9 cellular contexts compared by ENCODE assay signal in genomic region chr16:28317040-28317880, GRCh38. TPM values are rescaled to one million over a fixed set of nuclear protein-coding genes. Genes with fewer than 3 reads are reported as not detected.
A peak's percentile ranks its signal among the peaks of the same experiment; 100 is the strongest.
DNase-seq lines count a peak whose midpoint lies in the region; ATAC-seq and TF ChIP-seq lines count a peak whose summit lies in the region.
"Had no signal": no experiment of that assay in that cellular context is flagged by ENCODE, and none has a peak within 500 bp of the region (broad histone marks: within the 10 kb centered on the region; RNA-seq: fewer than 3 reads in every experiment).

No MANE protein-coding gene starts in this region.

- intact Hi-C loops in activated CD4-positive, alpha-beta T cell treated with anti-CD3 and anti-CD28 coated beads for 36 hours (cut with DNase I, micrococcal nuclease): loop anchor here (1.0 kb wide), 2 partner anchors 25 to 40 kb away; partner anchors contain the start of gene SBK1 (in 1 of the 2)

- H3K9me3 Mint-ChIP-seq in activated CD4-positive, alpha-beta T cell treated with anti-CD3 and anti-CD28 coated beads for 36 hours (ENCODE audit: low read depth): no peaks in the 10 kb centered on the region
- no peaks in the 10 kb centered on the region for H3K9me3 Mint-ChIP-seq in central memory CD8-positive, alpha-beta T cell
- H3K9me3 Mint-ChIP-seq: dendritic cell treated with granulocyte-macrophage colony-stimulating factor and Interleukin-4, amounts not matched to agents 40 ng/mL and 50 ng/mL, for 4 days had no signal

- CTCF ChIA-PET in activated CD4-positive, alpha-beta T cell treated with anti-CD3 and anti-CD28 coated beads for 36 hours (lab: Charles Lee): interaction anchor here (0.7 to 6.0 kb wide), 11 partner anchors 8 to 184 kb away, joined by 3 to 76 read pairs (median 4); partner anchors contain the start of gene SBK1

- H3K27me3 ChIP-seq in lung (ENCODE audit: control insufficient read depth, insufficient read depth): no peaks in the 10 kb centered on the region

- no peaks in the 10 kb centered on the region for H3K4me1 ChIP-seq in lung (ENCODE audit: control insufficient read depth in 2 of 2, insufficient read depth in 2 of 2, low read length in 2 of 2)

- no peak overlapping the region for H3K27ac ChIP-seq in lung (ENCODE audit: low read depth in 1 of 2, low read length in 1 of 2)

- H3K4me3 ChIP-seq in LNCaP clone FGC (ENCODE audit: low read depth, low read length) (no peak overlapping the region), lung (no peak overlapping the region)

- no peak overlapping the region for H3K27ac Mint-ChIP-seq in activated CD4-positive, alpha-beta T cell treated with anti-CD3 and anti-CD28 coated beads for 36 hours
- H3K27ac Mint-ChIP-seq in central memory CD8-positive, alpha-beta T cell (ENCODE audit: low read depth): peak overlapping the region; percentile 59
- H3K27ac Mint-ChIP-seq: dendritic cell treated with granulocyte-macrophage colony-stimulating factor and Interleukin-4, amounts not matched to agents 40 ng/mL and 50 ng/mL, for 4 days had no signal

- H3K4me3 Mint-ChIP-seq in activated CD4-positive, alpha-beta T cell treated with anti-CD3 and anti-CD28 coated beads for 36 hours: no peak overlapping the region
- H3K4me3 Mint-ChIP-seq in central memory CD8-positive, alpha-beta T cell: peak overlapping the region; percentile 37
- H3K4me3 Mint-ChIP-seq: dendritic cell treated with granulocyte-macrophage colony-stimulating factor and Interleukin-4, amounts not matched to agents 40 ng/mL and 50 ng/mL, for 4 days had no signal

- peaks cover 0 to 2% of the 10 kb centered on the region in 2 donors for H3K36me3 ChIP-seq in lung (ENCODE audit: control insufficient read depth in 2 of 2, insufficient read depth in 2 of 2, low read length in 2 of 2)

- peaks cover 21% of the 10 kb centered on the region for H3K4me1 Mint-ChIP-seq in activated CD4-positive, alpha-beta T cell treated with anti-CD3 and anti-CD28 coated beads for 36 hours
- H3K4me1 Mint-ChIP-seq in central memory CD8-positive, alpha-beta T cell: peaks cover 32% of the 10 kb centered on the region

- no peaks in the 10 kb centered on the region for H3K9me3 ChIP-seq in lung (ENCODE audit: control insufficient read depth in 2 of 2, insufficient read depth in 1 of 2, low read length in 1 of 2)

- WGBS in lung, 2 donors: 58 to 61% methylated on average over 22 of the region's 22 CpGs

- peaks cover 5% of the 10 kb centered on the region for H3K36me3 Mint-ChIP-seq in activated CD4-positive, alpha-beta T cell treated with anti-CD3 and anti-CD28 coated beads for 36 hours (ENCODE audit: low read depth)
- peaks cover 27% of the 10 kb centered on the region for H3K36me3 Mint-ChIP-seq in central memory CD8-positive, alpha-beta T cell (ENCODE audit: insufficient read depth)

- no peaks in the 10 kb centered on the region for H3K27me3 Mint-ChIP-seq in activated CD4-positive, alpha-beta T cell treated with anti-CD3 and anti-CD28 coated beads for 36 hours
- no peaks in the 10 kb centered on the region for H3K27me3 Mint-ChIP-seq in central memory CD8-positive, alpha-beta T cell

- TF ChIP-seq CTCF in LNCaP clone FGC (IDR thresholded peaks at IDR 0.05; ENCODE audit: control insufficient read depth, extremely low read depth, insufficient read depth): peak; percentile 72
- peak; percentile 59 for TF ChIP-seq CTCF in lung (IDR thresholded peaks at IDR 0.05; ENCODE audit: control extremely low read depth, extremely low read depth)

- DNase-seq in ELF-1 (ENCODE audit: low read depth, low spot score) (peak; percentile 82), LNCaP clone FGC (ENCODE audit: low read depth) (no peak), lung (ENCODE audit: low spot score) (peak; percentile 44)
- peak; percentile 88 for DNase-seq in activated CD4-positive, alpha-beta T cell treated with anti-CD3 and anti-CD28 coated beads for 36 hours
- peak; percentile 62 to 71 for DNase-seq in central memory CD8-positive, alpha-beta T cell (ENCODE audit: low spot score in 2 of 2)
- DNase-seq in stimulated activated CD8-positive, alpha-beta memory T cell treated with anti-CD3 and anti-CD28 coated beads, Interleukin-15, amount 100 ng/mL, for 24 hours (ENCODE audit: low read depth): peak; percentile 55

- POLR2A ChIA-PET in activated CD4-positive, alpha-beta T cell treated with anti-CD3 and anti-CD28 coated beads for 36 hours (lab: Charles Lee): interaction anchor here (0.7 kb wide), 1 partner anchor 174 kb away, joined by 3 read pairs; no protein-coding TSS in a partner anchor

- ATAC-seq in activated CD4-positive, alpha-beta T cell treated with anti-CD3 and anti-CD28 coated beads for 36 hours: peak; percentile 83
- peak; percentile 74 for ATAC-seq in central memory CD8-positive, alpha-beta T cell (replicated peaks; ENCODE audit: extremely low read depth, poor library complexity, severe bottlenecking)
- no peak for ATAC-seq in lung (ENCODE audit: insufficient read depth, low FRiP score)
- no peak for ATAC-seq in GM21360 (IDR thresholded peaks at IDR 0.05; ENCODE audit: unreplicated experiment)
- no peak for ATAC-seq in GM21447 (IDR thresholded peaks at IDR 0.05; ENCODE audit: unreplicated experiment)

RNA-seq across cellular contexts. Expression of gene SBK1, which starts 24.9 kb away (rescaled TPM):
- total RNA-seq in activated CD4-positive, alpha-beta T cell treated with anti-CD3 and anti-CD28 coated beads for 36 hours: 1 to 10 TPM; 6.5 to 6.6 TPM
- total RNA-seq in lung: 1 to 10 TPM; 2.7 TPM
- 1 to 10 TPM in 1 of 2 donors, under 1 TPM in 1; 0.90 to 1.8 TPM for polyA plus RNA-seq in lung

RNA-seq across cellular contexts. Expression of gene NPIPB6, which starts 46.0 kb away (rescaled TPM):
- 1 to 10 TPM; 1.7 to 1.8 TPM for total RNA-seq in activated CD4-positive, alpha-beta T cell treated with anti-CD3 and anti-CD28 coated beads for 36 hours
- total RNA-seq in lung: 1 to 10 TPM; 2.0 to 6.1 TPM
- polyA plus RNA-seq in lung: under 1 TPM; 0.14 to 0.87 TPM

Comparison
In these comparisons a context has a peak if more than half of its experiments do, and no peak if none do; other contexts are left out.
1. ATAC-seq: peak in activated CD4-positive, alpha-beta T cell treated with anti-CD3 and anti-CD28 coated beads for 36 hours (single experiment) and central memory CD8-positive, alpha-beta T cell (single experiment); none in lung (single experiment), GM21360 (single experiment) and GM21447 (single experiment).